In genomic region chr17:78226752-78227454, GRCh38 we compare ENCODE assay signal across 11 cellular contexts. TPM values are rescaled to one million over a fixed set of nuclear protein-coding genes. Genes with fewer than 3 reads are reported as not detected.
DNase-seq lines count a peak whose midpoint lies in the region; ATAC-seq, FAIRE-seq and TF ChIP-seq lines count a peak whose summit lies in the region.
"Had no signal": no experiment of that assay in that cellular context is flagged by ENCODE, and none has a peak within 500 bp of the region (broad histone marks: within the 10 kb centered on the region; RNA-seq: fewer than 3 reads in every experiment).

No MANE protein-coding gene starts in this region.

- TF ChIP-seq POLR2A in GM12891 (IDR thresholded peaks at IDR 0.05; ENCODE audit: low read depth, low read length): no peak

- TF ChIP-seq CTCF in D721Med (IDR thresholded peaks at IDR 0.05; ENCODE audit: insufficient read depth, missing control alignments): no peak

- DNase-seq in A172 (ENCODE audit: low spot score) (peak; percentile 47), GM12891 (ENCODE audit: insufficient read length, low spot score) (no peak), RPMI8226 (peak; percentile 30), islet precursor cell (peak; percentile 53), retina (no peak), NK-92 (lab: John Stamatoyannopoulos, UW; ENCODE audit: unreplicated experiment) (no peak), D721Med (ENCODE audit: insufficient read length, low spot score) (no peak)
- DNase-seq: activated CD4-positive, alpha-beta T cell treated with anti-CD3 and anti-CD28 coated beads for 4 hours; GM23248 had no signal

- ATAC-seq in HG03439 (IDR thresholded peaks at IDR 0.05; ENCODE audit: unreplicated experiment): no peak

- FAIRE-seq in GM12891 (lab: Jason Lieb, UNC) (peak; percentile 50), D721Med (lab: Jason Lieb, UNC) (no peak)

TF ChIP-seq in GM12891, 5 proteins besides CTCF, POLR2A, EP300 and RAD21:
- no peak for TF ChIP-seq POU2F2 (IDR thresholded peaks at IDR 0.05; ENCODE audit: low read depth, low read length)
- no peak for TF ChIP-seq TAF1 (IDR thresholded peaks at IDR 0.05; ENCODE audit: low read depth, low read length)

RNA-seq across cellular contexts. Expression of gene TMEM235, which starts 4.5 kb away (rescaled TPM):
- not detected in 2 replicates for total RNA-seq in A172 (2014; rRNA removed; shearing (Covaris generic))
- not detected for polyA plus RNA-seq in GM12891 (2012; ENCODE audit: low read depth, missing spikeins)
- total RNA-seq: GM23248, liver had no signal
- polyA plus RNA-seq: GM23248 had no signal

RNA-seq across cellular contexts. Expression of gene BIRC5, which starts 12.8 kb away (rescaled TPM):
- total RNA-seq in A172 (2014; rRNA removed; shearing (Covaris generic)): 174 and 237 TPM in 2 replicates
- 41.8 TPM for polyA plus RNA-seq in GM12891 (2012; ENCODE audit: low read depth, missing spikeins)

RNA-seq across cellular contexts. Expression of gene AFMID, which starts 39.7 kb away (rescaled TPM):
- total RNA-seq in A172 (2014; rRNA removed; shearing (Covaris generic)): 15.6 and 18.4 TPM in 2 replicates
- polyA plus RNA-seq in GM12891 (2012; ENCODE audit: low read depth, missing spikeins): 38.8 TPM

RNA-seq across cellular contexts. Expression of gene TK1, which starts 40.1 kb away (rescaled TPM):
- total RNA-seq in A172 (2014; rRNA removed; shearing (Covaris generic)): 152 and 239 TPM in 2 replicates
- 82.5 TPM for polyA plus RNA-seq in GM12891 (2012; ENCODE audit: low read depth, missing spikeins)

RNA-seq across cellular contexts. Expression of gene SYNGR2, which starts 58.5 kb away (rescaled TPM):
- 60.3 and 70.8 TPM in 2 replicates for total RNA-seq in A172 (2014; rRNA removed; shearing (Covaris generic))
- 338 TPM for polyA plus RNA-seq in GM12891 (2012; ENCODE audit: low read depth, missing spikeins)

Comparison
In these comparisons a context has a peak if more than half of its experiments do, and no peak if none do; other contexts are left out.
1. DNase-seq: peak in A172 (single experiment), RPMI8226 (single experiment) and islet precursor cell (single experiment); none in GM12891 (single experiment), retina (single experiment), NK-92 (single experiment) and D721Med (single experiment).